8 cellular contexts compared by ENCODE assay signal in genomic region chr12:132976870-132977269, GRCh38. TPM values are rescaled to one million over a fixed set of nuclear protein-coding genes. Genes with fewer than 3 reads are reported as not detected.
DNase-seq lines count a peak whose midpoint lies in the region; ATAC-seq, FAIRE-seq and TF ChIP-seq lines count a peak whose summit lies in the region.
"Not testable (repeated sequence)": the region's sequence is repeated elsewhere in the genome, so short reads cannot be mapped to it uniquely, and the experiment has no call there.

No MANE protein-coding gene starts in this region.

- not testable (repeated sequence) for TF ChIP-seq POLR2A in K562 (conservative IDR thresholded peaks at IDR 0.05); thyroid gland (IDR thresholded peaks at IDR 0.05)

- peak; percentile 85 for DNase-seq in DMS53 (lab: John Stamatoyannopoulos, UW)
- not testable (repeated sequence) for DNase-seq in HFFc6
- peak; percentile 43 for DNase-seq in NT2/D1 (ENCODE audit: low read depth, low spot score)
- peak; percentile 47 for DNase-seq in activated CD8-positive, alpha-beta memory T cell treated with anti-CD3 and anti-CD28 coated beads, Interleukin-2, amount 10 ng/mL, durations not matched to agents 7 days and 5 days
- DNase-seq in K562 (ENCODE audit: extremely low read depth in 1 of 4, low spot score in 3 of 4), result peak in 1 of 4 experiments; percentile 54
- DNase-seq in glutamatergic neuron, result peak; percentile 35
- peak; percentile 24 for DNase-seq in nephron progenitor cell
- peak; percentile 78 to 79 for DNase-seq in thyroid gland

- not testable (repeated sequence) for H3K4me3 Mint-ChIP-seq in HFFc6; activated CD8-positive, alpha-beta memory T cell treated with anti-CD3 and anti-CD28 coated beads, Interleukin-2, amount 10 ng/mL, durations not matched to agents 7 days and 5 days; glutamatergic neuron (ENCODE audit: unreplicated experiment); nephron progenitor cell

- H3K9me1 ChIP-seq in K562 (ENCODE audit: control insufficient read depth, insufficient read depth, low read length), result not testable (repeated sequence)

- TF ChIP-seq CTCF in HFFc6 (IDR thresholded peaks at IDR 0.05) (peak; percentile 54), K562 (IDR thresholded peaks at IDR 0.05 in 2 of 3, conservative IDR thresholded peaks at IDR 0.05 in 1 of 3; ENCODE audit: insufficient read depth in 2 of 3, low read depth in 1 of 3, low read length in 3 of 3) (peak; percentile 32 to 37 (median 34); a peak in 3 of 6 replicates), thyroid gland (IDR thresholded peaks at IDR 0.05) (peak in 5 of 6 experiments; percentile 27 to 71 (median 54))
- TF ChIP-seq CTCF in glutamatergic neuron (IDR thresholded peaks at IDR 0.05; ENCODE audit: partially characterized antibody, unreplicated experiment); nephron progenitor cell (IDR thresholded peaks at IDR 0.05): not testable (repeated sequence)

- not testable (repeated sequence) for H3K27me3 Mint-ChIP-seq in HFFc6 (ENCODE audit: insufficient read depth); activated CD8-positive, alpha-beta memory T cell treated with anti-CD3 and anti-CD28 coated beads, Interleukin-2, amount 10 ng/mL, durations not matched to agents 7 days and 5 days; glutamatergic neuron (ENCODE audit: unreplicated experiment); nephron progenitor cell (ENCODE audit: low read depth, poor library complexity)

- peak in 1 of 2 experiments; percentile 65; a peak in 2 of 4 replicates for TF ChIP-seq RAD21 in K562 (CRISPR knock-in tag; conservative IDR thresholded peaks at IDR 0.05 in 1 of 2, IDR thresholded peaks at IDR 0.05 in 1 of 2)

- peaks cover 10% of the 10 kb centered on the region; the same call in 1 of the 2 replicates for H3K9me3 ChIP-seq in NT2/D1 (ENCODE audit: insufficient read depth, low read length)
- not testable (repeated sequence) for H3K9me3 ChIP-seq in K562 (replicated peaks; ENCODE audit: control insufficient read depth, insufficient read depth, low read depth, low read length); thyroid gland

- H3K27me3 ChIP-seq in NT2/D1 (ENCODE audit: insufficient read depth, insufficient read length); K562 (ENCODE audit: control insufficient read depth in 2 of 2, insufficient read depth in 2 of 2, low read length in 2 of 2); thyroid gland: not testable (repeated sequence)

- not testable (repeated sequence) for FAIRE-seq in K562 (lab: Jason Lieb, UNC)

- BruUV-seq in K562 (replicated peaks; lab: Mats Ljungman, UMichigan), result not testable (repeated sequence)

- H3K36me3 ChIP-seq in NT2/D1 (ENCODE audit: insufficient read depth, insufficient read length, low read length); K562 (ENCODE audit: control insufficient read depth, insufficient read depth, low read length); thyroid gland: not testable (repeated sequence)

- H3K9ac ChIP-seq in NT2/D1 (ENCODE audit: insufficient read length, low read depth); K562 (ENCODE audit: insufficient read depth in 1 of 2, low read depth in 2 of 2, low read length in 2 of 2): not testable (repeated sequence)

- in situ Hi-C loops in K562 (cut with MboI), result not testable (repeated sequence)

- intact Hi-C loops in K562 (cut with micrococcal nuclease); thyroid gland (cut with DNase I): not testable (repeated sequence)

- ATAC-seq in activated CD8-positive, alpha-beta memory T cell treated with anti-CD3 and anti-CD28 coated beads, Interleukin-2, amount 10 ng/mL, durations not matched to agents 7 days and 5 days; K562: not testable (repeated sequence)

- not testable (repeated sequence) for H3K27ac ChIP-seq in K562 (ENCODE audit: extremely low read depth, low read depth, low read length); thyroid gland

- H3K27ac Mint-ChIP-seq in HFFc6; activated CD8-positive, alpha-beta memory T cell treated with anti-CD3 and anti-CD28 coated beads, Interleukin-2, amount 10 ng/mL, durations not matched to agents 7 days and 5 days; glutamatergic neuron (ENCODE audit: unreplicated experiment); nephron progenitor cell: not testable (repeated sequence)

- H3K4me1 Mint-ChIP-seq in HFFc6 (ENCODE audit: low read depth); activated CD8-positive, alpha-beta memory T cell treated with anti-CD3 and anti-CD28 coated beads, Interleukin-2, amount 10 ng/mL, durations not matched to agents 7 days and 5 days; glutamatergic neuron (ENCODE audit: low read depth, unreplicated experiment); nephron progenitor cell: not testable (repeated sequence)

- POLR2A ChIA-PET in K562 (lab: Yijun Ruan, JAX), result interaction anchor here (1.2 kb wide), 1 partner anchor 103 kb away, joined by 3 read pairs; no protein-coding TSS in a partner anchor

- not testable (repeated sequence) for H3K79me2 ChIP-seq in K562 (ENCODE audit: control insufficient read depth, insufficient read depth, low read length)

- WGBS in K562 (ENCODE audit: insufficient coverage, low coverage, missing lambda C conversion rate), result 26% methylated on average over 12 of the region's 13 CpGs
- WGBS in thyroid gland, 2 donors, result 25 to 40% methylated on average over 13 of the region's 13 CpGs

- peaks cover 70% of the 10 kb centered on the region for H3K9me3 Mint-ChIP-seq in HFFc6
- H3K9me3 Mint-ChIP-seq in activated CD8-positive, alpha-beta memory T cell treated with anti-CD3 and anti-CD28 coated beads, Interleukin-2, amount 10 ng/mL, durations not matched to agents 7 days and 5 days (ENCODE audit: low read depth), result peaks cover 31% of the 10 kb centered on the region
- not testable (repeated sequence) for H3K9me3 Mint-ChIP-seq in glutamatergic neuron (ENCODE audit: unreplicated experiment)
- peaks cover 91% of the 10 kb centered on the region for H3K9me3 Mint-ChIP-seq in nephron progenitor cell

- H3K4me2 ChIP-seq in K562 (ENCODE audit: insufficient read depth, low read length), result not testable (repeated sequence)

- CTCF ChIA-PET in activated CD8-positive, alpha-beta memory T cell treated with anti-CD3 and anti-CD28 coated beads, Interleukin-2, amount 10 ng/mL, durations not matched to agents 7 days and 5 days (lab: Charles Lee); K562 (lab: Yijun Ruan, JAX; ENCODE audit: low intra/inter-chr PET ratio): not testable (repeated sequence)

- not testable (repeated sequence) for H3K4me1 ChIP-seq in NT2/D1 (ENCODE audit: insufficient read depth, insufficient read length); K562 (replicated peaks in 1 of 2; ENCODE audit: control insufficient read depth in 2 of 2, insufficient read depth in 2 of 2, low read length in 2 of 2); thyroid gland

- TF ChIP-seq EP300 in K562 (IDR thresholded peaks at IDR 0.05; ENCODE audit: low read length), result not testable (repeated sequence)

- not testable (repeated sequence) for H2AFZ ChIP-seq in K562 (ENCODE audit: low read depth, low read length)

- H3K36me3 Mint-ChIP-seq in HFFc6 (ENCODE audit: low read depth) (peaks cover 25% of the 10 kb centered on the region), glutamatergic neuron (ENCODE audit: unreplicated experiment) (peaks cover 12% of the 10 kb centered on the region)
- peaks cover 14% of the 10 kb centered on the region for H3K36me3 Mint-ChIP-seq in activated CD8-positive, alpha-beta memory T cell treated with anti-CD3 and anti-CD28 coated beads, Interleukin-2, amount 10 ng/mL, durations not matched to agents 7 days and 5 days
- H3K36me3 Mint-ChIP-seq in nephron progenitor cell (ENCODE audit: low read depth), result not testable (repeated sequence)

- not testable (repeated sequence) for H3K4me3 ChIP-seq in NT2/D1 (ENCODE audit: insufficient read length, low read depth); K562; thyroid gland (replicated peaks in 1 of 3)

- H4K20me1 ChIP-seq in K562 (replicated peaks; ENCODE audit: control insufficient read depth, insufficient read depth, low read length), result not testable (repeated sequence)

RNA-seq across cellular contexts. Expression of gene ZNF26, which starts 9.3 kb away (rescaled TPM):
- total RNA-seq in HFFc6 (2021; fragmentation: NEBNext Ultra II Directional; extraction: Animal tissue kit (Norgen Biotek cat#: 25700)), result 1 to 10 TPM; 5.9 to 6.6 (median 6.1) TPM
- 10 to 100 TPM; 14.6 to 22.1 TPM for total RNA-seq in activated CD8-positive, alpha-beta memory T cell treated with anti-CD3 and anti-CD28 coated beads, Interleukin-2, amount 10 ng/mL, durations not matched to agents 7 days and 5 days
- 32.8 and 42.5 TPM in 2 replicates for total RNA-seq in K562 (2011; cell fraction: chromatin; rRNA removed; ENCODE audit: low replicate concordance)
- 33.4 TPM in 2 replicates for total RNA-seq in K562 (2011; cell fraction: nucleolus; rRNA removed)
- total RNA-seq in K562 (2011; cell fraction: nucleoplasm; rRNA removed), result 33.9 and 38.7 TPM in 2 replicates
- total RNA-seq in K562 (2014; rRNA removed) (10.8 and 13.4 TPM in 2 replicates), K562 (2014; rRNA removed; fragmentation: Illumina TruSeq; extraction: Trizol) (6.4 and 8.1 TPM in 2 replicates), K562 (2015; rRNA removed; fragmentation: Illumina TruSeq; extraction: Trizol) (6.7 and 9.9 TPM in 2 replicates), K562 (2021) (14.1 and 14.3 TPM in 2 replicates), glutamatergic neuron (ENCODE audit: unreplicated experiment) (15.9 TPM), thyroid gland (10 to 100 TPM; 10.3 to 25.4 (median 16.4) TPM)
- polyA plus RNA-seq in K562 (2011; rRNA removed) (6.6 and 8.0 TPM in 2 replicates), K562 (2014; fragmentation: Illumina TruSeq; extraction: Trizol) (4.5 and 4.8 TPM in 2 replicates), K562 (2014; fragmentation: Nextera tagmentation; extraction: Ambion mirVana) (1 to 10 TPM; 1.2 to 1.4 TPM), K562 (2014; rRNA removed) (12.0 and 14.9 TPM in 2 replicates)
- polyA plus RNA-seq in K562 (2011; cell fraction: cytosol; rRNA removed), result 5.7 and 13.9 TPM in 2 replicates
- 10.3 and 16.6 TPM in 2 replicates for polyA plus RNA-seq in K562 (2011; cell fraction: nucleus; rRNA removed)
- 6.1 and 9.9 TPM in 2 replicates for polyA plus RNA-seq in K562 (2012)
- polyA minus RNA-seq in K562 (2011; rRNA and poly(A)+ RNA removed), result 7.4 and 7.6 TPM in 2 replicates
- polyA minus RNA-seq in K562 (2011; cell fraction: cytosol; rRNA and poly(A)+ RNA removed), result 10.3 and 17.4 TPM in 2 replicates
- 14.8 and 16.3 TPM in 2 replicates for polyA minus RNA-seq in K562 (2011; cell fraction: nucleus; rRNA and poly(A)+ RNA removed)

RNA-seq across cellular contexts. Expression of gene ZNF605, which starts 20.8 kb away (rescaled TPM):
- 10 to 100 TPM in 1 of 6 experiments, 1 to 10 TPM in 5; 6.2 to 11.8 (median 7.6) TPM for total RNA-seq in HFFc6 (2021; fragmentation: NEBNext Ultra II Directional; extraction: Animal tissue kit (Norgen Biotek cat#: 25700))
- 10 to 100 TPM in 1 of 2 experiments, 1 to 10 TPM in 1; 8.9 to 10.0 TPM for total RNA-seq in activated CD8-positive, alpha-beta memory T cell treated with anti-CD3 and anti-CD28 coated beads, Interleukin-2, amount 10 ng/mL, durations not matched to agents 7 days and 5 days
- 3.0 and 4.3 TPM in 2 replicates for total RNA-seq in K562 (2011; cell fraction: chromatin; rRNA removed; ENCODE audit: low replicate concordance)
- total RNA-seq in K562 (2011; cell fraction: nucleolus; rRNA removed), result 2.0 and 2.9 TPM in 2 replicates
- total RNA-seq in K562 (2011; cell fraction: nucleoplasm; rRNA removed), result 2.4 and 3.7 TPM in 2 replicates
- total RNA-seq in K562 (2014; rRNA removed) (0.45 and 0.82 TPM in 2 replicates), K562 (2014; rRNA removed; fragmentation: Illumina TruSeq; extraction: Trizol) (1.1 TPM in 2 replicates), K562 (2015; rRNA removed; fragmentation: Illumina TruSeq; extraction: Trizol) (0.60 and 1.1 TPM in 2 replicates), K562 (2021) (0.51 and 0.60 TPM in 2 replicates), glutamatergic neuron (ENCODE audit: unreplicated experiment) (21.7 TPM), thyroid gland (10 to 100 TPM; 22.6 to 26.1 (median 24.1) TPM)
- polyA plus RNA-seq in K562 (2011; rRNA removed) (0.16 and 0.46 TPM in 2 replicates), K562 (2014; fragmentation: Illumina TruSeq; extraction: Trizol) (0.48 and 0.55 TPM in 2 replicates), K562 (2014; fragmentation: Nextera tagmentation; extraction: Ambion mirVana) (under 1 TPM; 0.68 to 0.84 TPM), K562 (2014; rRNA removed) (0.28 and 0.69 TPM in 2 replicates)
- 0.03 and 0.06 TPM in 2 replicates for polyA plus RNA-seq in K562 (2011; cell fraction: cytosol; rRNA removed)
- polyA plus RNA-seq in K562 (2011; cell fraction: nucleus; rRNA removed), result 0.26 and 0.39 TPM in 2 replicates
- 0.23 and 1.1 TPM in 2 replicates for polyA plus RNA-seq in K562 (2012)
- 0.33 and 0.70 TPM in 2 replicates for polyA minus RNA-seq in K562 (2011; rRNA and poly(A)+ RNA removed)
- 0.10 TPM in 1 of 2 replicates, not detected in the other for polyA minus RNA-seq in K562 (2011; cell fraction: cytosol; rRNA and poly(A)+ RNA removed)
- 0.44 and 0.67 TPM in 2 replicates for polyA minus RNA-seq in K562 (2011; cell fraction: nucleus; rRNA and poly(A)+ RNA removed)
